27 cellular contexts compared by ENCODE assay signal in genomic region chr14:49727171-49727570, GRCh38.
"Had no signal": no experiment of that assay in that cellular context is flagged by ENCODE, and none has a peak within 500 bp of the region (broad histone marks: within the 10 kb centered on the region; RNA-seq: fewer than 3 reads in every experiment).

No MANE protein-coding gene starts in this region.

- H3K27ac Mint-ChIP-seq: activated CD8-positive, alpha-beta T cell treated with anti-CD3 and anti-CD28 coated beads for 36 hours; activated naive CD8-positive, alpha-beta T cell treated with anti-CD3 and anti-CD28 coated beads for 36 hours; activated T-cell treated with anti-CD3 and anti-CD28 coated beads, Interleukin-2, amount 50 U/mL, for 72 hours; activated T-helper 17 cell treated with anti-CD3 and anti-CD28 coated beads, Interleukin-2, amount 50 U/mL, for 72 hours had no signal

- H3K36me3 ChIP-seq: brain microvascular endothelial cell, SJCRH30, WERI-Rb-1 had no signal

- H3K27ac ChIP-seq: brain microvascular endothelial cell, SJCRH30, SK-N-MC, WERI-Rb-1 had no signal

- H3K4me1 ChIP-seq: SJCRH30 had no signal

- ATAC-seq: activated CD8-positive, alpha-beta T cell treated with anti-CD3 and anti-CD28 coated beads for 36 hours; activated T-cell treated with anti-CD3 and anti-CD28 coated beads, Interleukin-2, amount 50 U/mL, for 72 hours; activated T-helper 17 cell treated with anti-CD3 and anti-CD28 coated beads, Interleukin-2, amount 50 U/mL, for 72 hours; Panc1 had no signal

- H3K9me3 Mint-ChIP-seq: activated naive CD8-positive, alpha-beta T cell treated with anti-CD3 and anti-CD28 coated beads for 36 hours; activated T-helper 17 cell treated with anti-CD3 and anti-CD28 coated beads, Interleukin-2, amount 50 U/mL, for 72 hours had no signal

- DNase-seq: activated CD4-positive, alpha-beta T cell treated with anti-CD3 and anti-CD28 coated beads, Interleukin-2, amount 50 U/mL, for 4 hours; activated CD8-positive, alpha-beta T cell treated with anti-CD3 and anti-CD28 coated beads for 36 hours; activated effector memory CD4-positive, alpha-beta T cell treated with anti-CD3 and anti-CD28 coated beads, Interleukin-2, amount 50 U/mL, for 16 hours; activated naive CD4-positive, alpha-beta T cell; activated naive CD4-positive, alpha-beta T cell treated with anti-CD3 and anti-CD28 coated beads, Interleukin-2, amount 50 U/mL, for 16 hours; activated naive CD8-positive, alpha-beta T cell treated with anti-CD3 and anti-CD28 coated beads for 36 hours; activated T-cell treated with anti-CD3 and anti-CD28 coated beads, Interleukin-2, amount 50 U/mL, for 1 hour; activated T-cell treated with anti-CD3 and anti-CD28 coated beads, Interleukin-2, amount 50 U/mL, for 72 hours; amniotic stem cell; aorta; brain microvascular endothelial cell; central memory CD4-positive, alpha-beta T cell; NCI-H1092 treated with DMSO at 0.1 percent for 48 hours; NCI-H1417; NCI-H146; NCI-H187; NCI-H2081; NCI-H2171 treated with DMSO at 0.1 percent for 48 hours; NCI-H345; NCI-H524 treated with DMSO at 0.1 percent for 48 hours; SHP77; SJCRH30; T1000; WERI-Rb-1 had no signal

- H3K4me3 Mint-ChIP-seq: activated CD8-positive, alpha-beta T cell treated with anti-CD3 and anti-CD28 coated beads for 36 hours; activated naive CD8-positive, alpha-beta T cell treated with anti-CD3 and anti-CD28 coated beads for 36 hours; activated T-cell treated with anti-CD3 and anti-CD28 coated beads, Interleukin-2, amount 50 U/mL, for 72 hours; activated T-helper 17 cell treated with anti-CD3 and anti-CD28 coated beads, Interleukin-2, amount 50 U/mL, for 72 hours had no signal

- H3K9me3 ChIP-seq: SJCRH30 had no signal

- H3K4me3 ChIP-seq: SJCRH30, SK-N-MC had no signal

- H3K4me1 Mint-ChIP-seq: activated T-helper 17 cell treated with anti-CD3 and anti-CD28 coated beads, Interleukin-2, amount 50 U/mL, for 72 hours had no signal

- H3K27me3 ChIP-seq: brain microvascular endothelial cell, SJCRH30 had no signal

- H3K27me3 Mint-ChIP-seq: activated CD8-positive, alpha-beta T cell treated with anti-CD3 and anti-CD28 coated beads for 36 hours; activated naive CD8-positive, alpha-beta T cell treated with anti-CD3 and anti-CD28 coated beads for 36 hours; activated T-helper 17 cell treated with anti-CD3 and anti-CD28 coated beads, Interleukin-2, amount 50 U/mL, for 72 hours had no signal
